1 cellular context compared by ENCODE assay signal in the genomic region with DNA sequence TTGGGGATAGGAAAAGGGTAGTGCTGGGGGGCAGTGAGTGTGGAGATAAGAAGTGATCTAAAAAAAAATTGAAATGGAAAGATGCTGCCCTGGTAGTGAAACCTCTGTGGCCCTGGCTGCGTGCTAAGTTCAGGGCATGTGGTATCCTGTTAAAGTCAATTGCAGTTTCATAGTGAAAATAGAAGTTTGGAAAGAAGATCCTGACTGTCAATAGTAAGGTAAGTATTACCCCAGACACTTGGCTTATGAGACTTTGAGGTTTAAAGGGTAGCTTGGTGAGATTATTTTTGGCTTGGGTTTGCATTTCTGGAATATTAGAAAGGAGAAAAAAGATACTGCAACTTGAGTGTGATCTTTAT.
TF ChIP-seq lines count a peak whose summit lies in the region.

No MANE protein-coding gene starts in this region.

TF ChIP-seq in A549, 52 proteins besides CTCF, POLR2A, EP300 and RAD21 (continued from another document):
- TF ChIP-seq, protein P1, sequence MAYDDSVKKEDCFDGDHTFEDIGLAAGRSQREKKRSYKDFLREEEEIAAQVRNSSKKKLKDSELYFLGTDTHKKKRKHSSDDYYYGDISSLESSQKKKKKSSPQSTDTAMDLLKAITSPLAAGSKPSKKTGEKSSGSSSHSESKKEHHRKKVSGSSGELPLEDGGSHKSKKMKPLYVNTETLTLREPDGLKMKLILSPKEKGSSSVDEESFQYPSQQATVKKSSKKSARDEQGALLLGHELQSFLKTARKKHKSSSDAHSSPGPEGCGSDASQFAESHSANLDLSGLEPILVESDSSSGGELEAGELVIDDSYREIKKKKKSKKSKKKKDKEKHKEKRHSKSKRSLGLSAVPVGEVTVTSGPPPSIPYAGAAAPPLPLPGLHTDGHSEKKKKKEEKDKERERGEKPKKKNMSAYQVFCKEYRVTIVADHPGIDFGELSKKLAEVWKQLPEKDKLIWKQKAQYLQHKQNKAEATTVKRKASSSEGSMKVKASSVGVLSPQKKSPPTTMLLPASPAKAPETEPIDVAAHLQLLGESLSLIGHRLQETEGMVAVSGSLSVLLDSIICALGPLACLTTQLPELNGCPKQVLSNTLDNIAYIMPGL (CRISPR knock-in tag; IDR thresholded peaks at IDR 0.05; ENCODE audit: borderline replicate concordance) = no peak
- TF ChIP-seq, protein P2, sequence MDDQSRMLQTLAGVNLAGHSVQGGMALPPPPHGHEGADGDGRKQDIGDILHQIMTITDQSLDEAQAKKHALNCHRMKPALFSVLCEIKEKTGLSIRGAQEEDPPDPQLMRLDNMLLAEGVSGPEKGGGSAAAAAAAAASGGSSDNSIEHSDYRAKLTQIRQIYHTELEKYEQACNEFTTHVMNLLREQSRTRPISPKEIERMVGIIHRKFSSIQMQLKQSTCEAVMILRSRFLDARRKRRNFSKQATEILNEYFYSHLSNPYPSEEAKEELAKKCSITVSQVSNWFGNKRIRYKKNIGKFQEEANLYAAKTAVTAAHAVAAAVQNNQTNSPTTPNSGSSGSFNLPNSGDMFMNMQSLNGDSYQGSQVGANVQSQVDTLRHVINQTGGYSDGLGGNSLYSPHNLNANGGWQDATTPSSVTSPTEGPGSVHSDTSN (IDR thresholded peaks at IDR 0.05) = no peak
- TF ChIP-seq, protein P3, sequence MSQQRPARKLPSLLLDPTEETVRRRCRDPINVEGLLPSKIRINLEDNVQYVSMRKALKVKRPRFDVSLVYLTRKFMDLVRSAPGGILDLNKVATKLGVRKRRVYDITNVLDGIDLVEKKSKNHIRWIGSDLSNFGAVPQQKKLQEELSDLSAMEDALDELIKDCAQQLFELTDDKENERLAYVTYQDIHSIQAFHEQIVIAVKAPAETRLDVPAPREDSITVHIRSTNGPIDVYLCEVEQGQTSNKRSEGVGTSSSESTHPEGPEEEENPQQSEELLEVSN (IDR thresholded peaks at IDR 0.05; ENCODE audit: borderline replicate concordance, low read depth) = no peak
- TF ChIP-seq HDAC2 (IDR thresholded peaks at IDR 0.05) (no peak), FOSB (CRISPR knock-in tag; IDR thresholded peaks at IDR 0.05) (no peak), MAZ (IDR thresholded peaks at IDR 0.05; ENCODE audit: borderline replicate concordance, low read depth, low read length) (no peak), TP53 (CRISPR knock-in tag; IDR thresholded peaks at IDR 0.05) (no peak), MYC (IDR thresholded peaks at IDR 0.05; ENCODE audit: borderline replicate concordance, low read length) (no peak), HOXB13 (CRISPR knock-in tag; IDR thresholded peaks at IDR 0.05; ENCODE audit: low read depth) (no peak)
